In the genomic region with DNA sequence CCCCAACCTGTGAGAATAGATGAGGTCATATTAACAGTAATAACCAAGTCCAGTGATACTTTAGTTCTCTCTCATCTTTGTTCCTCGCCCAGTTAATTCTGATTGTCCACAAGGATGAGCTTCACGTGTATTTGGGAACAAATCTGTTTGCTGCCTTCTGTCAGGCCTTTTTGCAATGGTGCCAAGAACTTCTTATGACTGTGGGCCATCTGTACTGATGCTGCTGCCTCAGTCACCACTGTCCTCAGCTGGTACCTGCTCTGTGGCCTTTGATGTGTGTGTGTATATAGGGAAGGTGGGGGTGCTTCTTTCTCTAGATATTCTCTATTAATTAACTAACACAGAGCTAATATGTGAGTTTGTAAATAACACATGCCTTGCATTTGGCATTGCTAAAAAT, we compare ENCODE assay signal across 30 cellular contexts.
"Had no signal": no experiment of that assay in that cellular context is flagged by ENCODE, and none has a peak within 500 bp of the region (broad histone marks: within the 10 kb centered on the region; RNA-seq: fewer than 3 reads in every experiment).

No MANE protein-coding gene starts in this region.

- H3K27ac ChIP-seq: epithelial cell of prostate, esophagus squamous epithelium, heart right ventricle, lower lobe of right lung, parathyroid adenoma, psoas muscle, thyroid gland, upper lobe of left lung had no signal

- DNase-seq: activated CD4-positive, alpha-beta memory T cell treated with anti-CD3 and anti-CD28 coated beads for 36 hours; activated CD4-positive, alpha-beta T cell treated with anti-CD3 and anti-CD28 coated beads, Interleukin-2, amount 10 ng/mL, durations not matched to agents 24 days and 14 days; activated CD4-positive, CD25-positive, alpha-beta regulatory T cell treated with anti-CD3 and anti-CD28 coated beads, Interleukin-2, amount 50 U/mL, for 72 hours; activated CD8-positive, alpha-beta memory T cell treated with anti-CD3 and anti-CD28 coated beads, Interleukin-2, amount 50 U/mL, for 4 hours; activated gamma-delta T cell; activated naive CD4-positive, alpha-beta T cell treated with anti-CD3 and anti-CD28 coated beads, Interleukin-2, amount 10 ng/mL, durations not matched to agents 7 days and 5 days; activated naive CD8-positive, alpha-beta T cell treated with anti-CD3 and anti-CD28 coated beads, Interleukin-2, amount 10 ng/mL, durations not matched to agents 7 days and 5 days; activated T-cell treated with anti-CD3 and anti-CD28 coated beads, Interleukin-2, amount 50 U/mL, for 1 hour; amniotic stem cell; effector CD4-positive, alpha-beta T cell; esophagus squamous epithelium; foreskin melanocyte; heart right ventricle; kidney glomerular epithelial cell; lower lobe of right lung; mesenchymal stem cell; naive thymus-derived CD8-positive, alpha-beta T cell; occipital lobe; psoas muscle; stimulated activated CD4-positive, alpha-beta T cell treated with anti-CD3 and anti-CD28 coated beads, Interleukin-1b, Interleukin-23, amount 100 ng/mL, for 48 hours; stimulated activated CD4-positive, alpha-beta T cell treated with anti-CD3 and anti-CD28 coated beads, Interleukin-4, amount 100 ng/mL, for 4 hours; stimulated activated CD8-positive, alpha-beta memory T cell treated with anti-CD3 and anti-CD28 coated beads, Interleukin-4, amount 100 ng/mL, for 48 hours; stimulated activated naive CD8-positive, alpha-beta T cell treated with anti-CD3 and anti-CD28 coated beads, Interleukin-15, amount 100 ng/mL, for 72 hours; thyroid gland; upper lobe of left lung had no signal

- H3K79me2 ChIP-seq: parathyroid adenoma had no signal

- H3K9me3 ChIP-seq: esophagus squamous epithelium, heart right ventricle, lower lobe of right lung, psoas muscle, thyroid gland, upper lobe of left lung had no signal

- H2AFZ ChIP-seq: parathyroid adenoma had no signal

- H3K4me2 ChIP-seq: smooth muscle cell had no signal

- H3K36me3 ChIP-seq: esophagus squamous epithelium, heart right ventricle, lower lobe of right lung, thyroid gland, upper lobe of left lung had no signal

- ATAC-seq: heart right ventricle; left lobe of liver; lower lobe of right lung; naive thymus-derived CD8-positive, alpha-beta T cell; psoas muscle; stimulated activated memory B cell treated with anti-CD40 and anti-IgM and Interleukin-4, amounts not matched to agents 10 μg/mL and 1 μg/mL and 100 μg/mL, for 72 hours; stimulated activated naive CD8-positive, alpha-beta T cell treated with anti-CD3 and anti-CD28 coated beads, Interleukin-15, amount 100 ng/mL, for 72 hours had no signal

- H3K4me1 ChIP-seq: esophagus squamous epithelium, heart right ventricle, lower lobe of right lung, parathyroid adenoma, psoas muscle, thyroid gland, upper lobe of left lung had no signal

- H3K27me3 ChIP-seq: esophagus squamous epithelium, heart right ventricle, thyroid gland, upper lobe of left lung had no signal

- H3K4me3 ChIP-seq: esophagus squamous epithelium, heart right ventricle, lower lobe of right lung, psoas muscle, smooth muscle cell, thyroid gland, upper lobe of left lung had no signal
